8 cellular contexts compared by ENCODE assay signal in genomic region chr21:44011123-44011773, GRCh38. TPM values are rescaled to one million over a fixed set of nuclear protein-coding genes. Genes with fewer than 3 reads are reported as not detected.
DNase-seq lines count a peak whose midpoint lies in the region; ATAC-seq and TF ChIP-seq lines count a peak whose summit lies in the region.

No MANE protein-coding gene starts in this region.

- peak overlapping the region; percentile 94 for H3K9ac ChIP-seq in HUES64 (ENCODE audit: low read depth, low read length)

- H3K4me3 ChIP-seq in HUES64 (ENCODE audit: low read length) (peak overlapping the region; percentile 75), cardiac fibroblast (replicated peaks in 1 of 2; ENCODE audit: low read depth in 2 of 2, low read length in 2 of 2) (peak overlapping the region; percentile 69 to 75), mononuclear cell (ENCODE audit: low read length) (peak overlapping the region; percentile 77)

- H3K9me3 ChIP-seq in HUES64 (ENCODE audit: insufficient read depth, low read depth, low read length) (no peaks in the 10 kb centered on the region), mononuclear cell (ENCODE audit: low read depth, low read length) (no peaks in the 10 kb centered on the region)

- H3K4me1 ChIP-seq in HUES64 (ENCODE audit: insufficient read depth, low read length) (peaks cover 16% of the 10 kb centered on the region), mononuclear cell (ENCODE audit: insufficient read depth, low read length) (peaks cover 45% of the 10 kb centered on the region)

- peak overlapping the region; percentile 83 for H3K27ac ChIP-seq in 22Rv1
- peak overlapping the region; percentile 92 for H3K27ac ChIP-seq in HUES64 (ENCODE audit: low read depth, low read length)

- H3K36me3 ChIP-seq in HUES64 (ENCODE audit: insufficient read depth, low read length): no peaks in the 10 kb centered on the region

- H3K27me3 ChIP-seq in HUES64 (ENCODE audit: insufficient read depth, low read length): no peaks in the 10 kb centered on the region
- no peaks in the 10 kb centered on the region for H3K27me3 ChIP-seq in mononuclear cell (ENCODE audit: insufficient read depth, low read length)

- DNase-seq in cardiac fibroblast (ENCODE audit: low read depth in 2 of 2) (peak in 1 of 2 donors; percentile 27), NOMO-1 treated with DMSO at 0.1 percent for 48 hours (lab: John Stamatoyannopoulos, UW; ENCODE audit: unreplicated experiment) (no peak), mucosa of gallbladder (ENCODE audit: low spot score) (no peak)

- ATAC-seq in GM21825 (IDR thresholded peaks at IDR 0.05; ENCODE audit: unreplicated experiment): no peak
- ATAC-seq in HG03108 (IDR thresholded peaks at IDR 0.05; ENCODE audit: unreplicated experiment): no peak

- WGBS in HUES64: 40% methylated on average over 20 of the region's 20 CpGs

- TF ChIP-seq CTCF in 22Rv1 (IDR thresholded peaks at IDR 0.05) (no peak), cardiac fibroblast (IDR thresholded peaks at IDR 0.05; ENCODE audit: low read depth, low read length) (no peak)

RNA-seq across cellular contexts. Expression of gene TRAPPC10, which starts 0.9 kb away (rescaled TPM):
- polyA plus RNA-seq in HUES64 (2013, experiment 1 of 2): 15.2 TPM
- polyA plus RNA-seq in HUES64 (2013, experiment 2 of 2): 15.2 TPM
- total RNA-seq in mononuclear cell (75.4 TPM), mucosa of gallbladder (37.0 TPM)
